ENCODE assay signal across 17 cellular contexts in the genomic region with DNA sequence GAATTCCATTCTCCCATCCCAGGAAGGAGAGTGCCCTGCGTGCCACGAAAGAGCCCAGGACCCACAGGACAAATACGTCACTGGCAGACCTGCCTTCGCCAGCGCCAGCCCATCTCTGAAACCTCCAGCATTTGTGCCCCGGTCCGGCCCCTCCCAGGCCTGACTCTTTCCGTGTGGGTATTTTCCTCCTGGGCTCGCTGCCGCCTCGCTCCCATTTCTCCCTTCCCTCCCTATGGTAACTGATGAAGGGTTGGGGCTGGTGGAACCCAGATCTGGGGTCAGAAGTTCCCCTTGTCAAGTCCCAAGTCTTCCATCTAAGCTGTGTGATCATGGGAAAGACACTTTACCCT.
DNase-seq lines count a peak whose midpoint lies in the region; ATAC-seq and TF ChIP-seq lines count a peak whose summit lies in the region.
"Had no signal": no experiment of that assay in that cellular context is flagged by ENCODE, and none has a peak within 500 bp of the region (broad histone marks: within the 10 kb centered on the region; RNA-seq: fewer than 3 reads in every experiment).

No MANE protein-coding gene starts in this region.

- H3K27ac ChIP-seq in DND-41 (ENCODE audit: low read length) (no peak overlapping the region), neuronal stem cell (replicated peaks; ENCODE audit: low read length) (no peak overlapping the region), heart right ventricle (no peak overlapping the region)
- H3K27ac ChIP-seq: GM23248 had no signal

- H2BK15ac ChIP-seq in neuronal stem cell (ENCODE audit: low read length) = no peak overlapping the region

- H2BK5ac ChIP-seq in neuronal stem cell (ENCODE audit: low read length) = peak overlapping the region; percentile 62

- no peaks in the 10 kb centered on the region for H3K79me1 ChIP-seq in neuronal stem cell (ENCODE audit: low read depth, low read length)

- no peak for TF ChIP-seq CTCF in DND-41 (IDR thresholded peaks at IDR 0.05; ENCODE audit: borderline replicate concordance, extremely low read depth, low read length, poor library complexity, severe bottlenecking)
- no peak for TF ChIP-seq CTCF in heart right ventricle (IDR thresholded peaks at IDR 0.05)

- H3K18ac ChIP-seq in neuronal stem cell (ENCODE audit: low read length) = no peak overlapping the region

- no peak overlapping the region for H2BK12ac ChIP-seq in neuronal stem cell (ENCODE audit: low read length)

- DNase-seq in DND-41 = peak; percentile 3
- DNase-seq in iPS-NIHi7 (ENCODE audit: extremely low spot score) = peak; percentile 4
- DNase-seq in neuronal stem cell (ENCODE audit: low spot score) = no peak
- DNase-seq in heart right ventricle = no peak
- no peak for DNase-seq in NCI-H2029 (lab: John Stamatoyannopoulos, UW)
- DNase-seq: ACHN; BE2C; C1 segment of cervical spinal cord; CD4-positive, CD25-positive, alpha-beta regulatory T cell; CD8-positive, alpha-beta memory T cell; COR-L47; DMS 273 treated with DMSO at 0.1 percent for 48 hours; DMS53; GM23248; IMR-90 had no signal

- H4K20me1 ChIP-seq in DND-41 (ENCODE audit: insufficient read depth, low read length) = no peaks in the 10 kb centered on the region

- H3K4me3 ChIP-seq in DND-41 (ENCODE audit: low read depth in 1 of 2, low read length in 2 of 2) = no peak overlapping the region
- no peak overlapping the region for H3K4me3 ChIP-seq in neuronal stem cell (ENCODE audit: low read length in 2 of 2)
- no peak overlapping the region for H3K4me3 ChIP-seq in heart right ventricle
- H3K4me3 ChIP-seq: GM23248, HAP-1 had no signal

- H3K4me1 ChIP-seq in DND-41 (ENCODE audit: insufficient read depth, low read length) = peaks cover 11% of the 10 kb centered on the region
- H3K4me1 ChIP-seq in neuronal stem cell (ENCODE audit: control insufficient read depth in 2 of 2, insufficient read depth in 1 of 2, low read depth in 1 of 2, low read length in 2 of 2) = no peaks in the 10 kb centered on the region
- H3K4me1 ChIP-seq in heart right ventricle = no peaks in the 10 kb centered on the region
- H3K4me1 ChIP-seq: BE2C, HAP-1 had no signal

- no peak overlapping the region for H4K91ac ChIP-seq in neuronal stem cell (ENCODE audit: low read depth, low read length, poor library complexity)

- no peaks in the 10 kb centered on the region for H3K27me3 ChIP-seq in DND-41 (ENCODE audit: insufficient read depth, low read length, poor library complexity)
- no peaks in the 10 kb centered on the region for H3K27me3 ChIP-seq in neuronal stem cell (ENCODE audit: control insufficient read depth in 3 of 3, insufficient read depth in 3 of 3, low read depth in 1 of 3, low read length in 3 of 3)
- H3K27me3 ChIP-seq in heart right ventricle = peaks cover 0 to 11% (median 0%) of the 10 kb centered on the region in 7 donors
- H3K27me3 ChIP-seq: BE2C had no signal

- H3K9me3 ChIP-seq in DND-41 (ENCODE audit: insufficient read depth, low read length, severe bottlenecking) = peaks cover 3% of the 10 kb centered on the region
- no peaks in the 10 kb centered on the region for H3K9me3 ChIP-seq in neuronal stem cell (replicated peaks in 1 of 2; ENCODE audit: control insufficient read depth in 2 of 2, insufficient read depth in 1 of 2, low read depth in 1 of 2, low read length in 2 of 2)
- H3K9me3 ChIP-seq in heart right ventricle = no peaks in the 10 kb centered on the region
- H3K9me3 ChIP-seq: BE2C, HAP-1 had no signal

- H2AK5ac ChIP-seq in neuronal stem cell (ENCODE audit: low read depth, low read length) = no peak overlapping the region

- H3K36me3 ChIP-seq in DND-41 (ENCODE audit: insufficient read depth, low read length) (no peaks in the 10 kb centered on the region), neuronal stem cell (replicated peaks in 1 of 2; ENCODE audit: control insufficient read depth in 2 of 2, insufficient read depth in 2 of 2, low read length in 2 of 2) (no peaks in the 10 kb centered on the region), heart right ventricle (no peaks in the 10 kb centered on the region)
- H3K36me3 ChIP-seq: BE2C, HAP-1 had no signal

- H3K79me2 ChIP-seq in DND-41 (ENCODE audit: insufficient read depth, low read length) = no peaks in the 10 kb centered on the region

- ATAC-seq in DND-41 (ENCODE audit: insufficient read depth, low read depth) (no peak), heart right ventricle (no peak), HG02678 (IDR thresholded peaks at IDR 0.05; ENCODE audit: unreplicated experiment) (no peak)

- H3K9ac ChIP-seq in DND-41 (ENCODE audit: low read depth, low read length) (no peak overlapping the region), neuronal stem cell (ENCODE audit: low read depth, low read length, poor library complexity) (no peak overlapping the region)
- H3K9ac ChIP-seq: GM23248 had no signal

- H3K4ac ChIP-seq in neuronal stem cell (ENCODE audit: low read length) = no peak overlapping the region

- H2AFZ ChIP-seq in DND-41 (ENCODE audit: low read depth, low read length) (no peak overlapping the region), neuronal stem cell (ENCODE audit: low read length) (no peak overlapping the region)
- H2AFZ ChIP-seq: GM23248 had no signal

- no CpG with 5 or more reads among the region's 11 CpGs for WGBS in neuronal stem cell (ENCODE audit: extremely low coverage in 2 of 2, insufficient read length in 2 of 2, insufficient replicate concordance in 1 of 2), 2 donors
- WGBS in heart right ventricle, 2 donors = 96 to 98% methylated on average over 11 of the region's 11 CpGs

- H2BK120ac ChIP-seq in neuronal stem cell (ENCODE audit: low read depth, low read length) = no peak overlapping the region

- H3K4me2 ChIP-seq in DND-41 (ENCODE audit: insufficient read depth, low read length) = no peak overlapping the region
- no peak overlapping the region for H3K4me2 ChIP-seq in neuronal stem cell (ENCODE audit: insufficient read depth, low read length, poor library complexity, severe bottlenecking)

- no peak overlapping the region for H3K14ac ChIP-seq in neuronal stem cell (ENCODE audit: low read length)

- intact Hi-C loops in heart right ventricle (cut with DNase I) = no loop called here

- no peak overlapping the region for H3K23ac ChIP-seq in neuronal stem cell (ENCODE audit: low read depth, low read length, poor library complexity)

- H4K8ac ChIP-seq in neuronal stem cell (ENCODE audit: low read depth, low read length) = no peak overlapping the region

Comparison
In these comparisons a context has a peak if more than half of its experiments do, and no peak if none do; other contexts are left out.
1. DNase-seq: peak in DND-41 (single experiment) and iPS-NIHi7 (single experiment); none in neuronal stem cell (single experiment), heart right ventricle (0 of 2) and NCI-H2029 (single experiment).